Comparison of ENCODE assay signal across 9 cellular contexts in the genomic region with DNA sequence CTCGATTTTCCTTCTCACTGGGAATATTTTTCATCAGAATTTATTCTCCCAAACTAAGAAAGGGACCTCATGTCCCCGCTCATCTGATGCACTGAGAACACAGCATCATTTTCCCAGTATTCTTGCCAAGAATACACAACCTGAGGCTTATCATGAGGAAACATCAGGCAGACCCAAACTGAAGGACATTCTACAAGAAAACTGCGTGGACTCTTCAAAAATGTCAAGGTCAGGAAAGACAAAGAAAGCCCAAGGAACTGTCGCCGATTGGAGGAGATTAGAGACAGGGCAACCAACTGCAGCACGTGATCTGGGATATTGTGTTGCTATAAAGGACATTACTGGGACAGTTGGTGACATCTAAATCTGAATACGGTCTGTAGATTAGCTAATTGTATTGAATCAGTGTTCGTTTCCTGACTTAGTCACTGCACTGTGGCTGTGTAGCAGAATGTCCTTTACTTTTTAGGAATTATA.
A peak's percentile ranks its signal among the peaks of the same experiment; 100 is the strongest.
DNase-seq lines count a peak whose midpoint lies in the region; ATAC-seq and TF ChIP-seq lines count a peak whose summit lies in the region.
"Had no signal": no experiment of that assay in that cellular context is flagged by ENCODE, and none has a peak within 500 bp of the region (broad histone marks: within the 10 kb centered on the region; RNA-seq: fewer than 3 reads in every experiment).

No MANE protein-coding gene starts in this region.

- no peak for ATAC-seq in GM19328 (IDR thresholded peaks at IDR 0.05; ENCODE audit: unreplicated experiment)

- H3K9me3 ChIP-seq in hepatocyte (ENCODE audit: low read depth) (no peaks in the 10 kb centered on the region), sigmoid colon (peaks cover 0 to 1% (median 0%) of the 10 kb centered on the region in 4 donors)

- H3K4me1 Mint-ChIP-seq in activated T-helper 1 cell treated with anti-CD3 and anti-CD28 coated beads, Interleukin-12 subunit alpha, Interleukin-12 subunit beta, Interleukin-2, Interleukin-4 antibody, amounts not matched to agents 30 ng/mL and 10 ng/mL and 1 ng/mL, durations not matched to agents 14 hours and 24 hours and 36 hours (ENCODE audit: low read depth) = peaks cover 29% of the 10 kb centered on the region

- H3K36me3 ChIP-seq in hepatocyte (replicated peaks; ENCODE audit: insufficient read depth, low read depth) = no peaks in the 10 kb centered on the region
- H3K36me3 ChIP-seq in sigmoid colon = no peaks in the 10 kb centered on the region

- H3K27ac Mint-ChIP-seq in activated T-helper 1 cell treated with anti-CD3 and anti-CD28 coated beads, Interleukin-12 subunit alpha, Interleukin-12 subunit beta, Interleukin-2, Interleukin-4 antibody, amounts not matched to agents 30 ng/mL and 10 ng/mL and 1 ng/mL, durations not matched to agents 14 hours and 24 hours and 36 hours = peak overlapping the region; percentile 80
- H3K27ac Mint-ChIP-seq: activated CD4-positive, alpha-beta memory T cell treated with anti-CD3 and anti-CD28 coated beads for 36 hours had no signal

- TF ChIP-seq POLR2A in sigmoid colon (IDR thresholded peaks at IDR 0.05) = no peak

- DNase-seq in CD1c-positive myeloid dendritic cell (ENCODE audit: extremely low spot score) (peak; percentile 44), hepatocyte (ENCODE audit: low spot score) (no peak), sigmoid colon (peak; percentile 47), NCI-H2171 (lab: John Stamatoyannopoulos, UW) (no peak), kidney glomerular epithelial cell (lab: John Stamatoyannopoulos, UW) (no peak)
- no peak for DNase-seq in activated T-helper 1 cell treated with anti-CD3 and anti-CD28 coated beads, Interleukin-12 subunit alpha, Interleukin-12 subunit beta, Interleukin-2, Interleukin-4 antibody, amounts not matched to agents 30 ng/mL and 10 ng/mL and 1 ng/mL, durations not matched to agents 14 hours and 24 hours and 36 hours (ENCODE audit: low spot score)
- no peak for DNase-seq in activated CD4-positive, alpha-beta T cell treated with anti-CD3 and anti-CD28 coated beads, Interleukin-2, amount 50 U/mL, for 4 hours

- H3K9me2 ChIP-seq in hepatocyte (replicated peaks; ENCODE audit: insufficient read depth) = no peaks in the 10 kb centered on the region

- no peaks in the 10 kb centered on the region for H4K20me1 ChIP-seq in hepatocyte (ENCODE audit: insufficient read depth, poor library complexity, severe bottlenecking)

- no peaks in the 10 kb centered on the region for H3K79me2 ChIP-seq in hepatocyte

- H3K36me3 Mint-ChIP-seq in activated T-helper 1 cell treated with anti-CD3 and anti-CD28 coated beads, Interleukin-12 subunit alpha, Interleukin-12 subunit beta, Interleukin-2, Interleukin-4 antibody, amounts not matched to agents 30 ng/mL and 10 ng/mL and 1 ng/mL, durations not matched to agents 14 hours and 24 hours and 36 hours (ENCODE audit: low read depth) = no peaks in the 10 kb centered on the region
- H3K36me3 Mint-ChIP-seq: activated CD4-positive, alpha-beta memory T cell treated with anti-CD3 and anti-CD28 coated beads for 36 hours had no signal

- peak in 1 of 4 donors; percentile 38 for TF ChIP-seq EP300 in sigmoid colon (IDR thresholded peaks at IDR 0.05)

- intact Hi-C loops in activated T-helper 1 cell treated with anti-CD3 and anti-CD28 coated beads, Interleukin-12 subunit alpha, Interleukin-12 subunit beta, Interleukin-2, Interleukin-4 antibody, amounts not matched to agents 30 ng/mL and 10 ng/mL and 1 ng/mL, durations not matched to agents 14 hours and 24 hours and 36 hours (cut with micrococcal nuclease) = loop anchor here (2.0 to 5.0 kb wide), 5 partner anchors 63 to 391 kb away; a partner anchor contains a TSS
- intact Hi-C loops in sigmoid colon (cut with DNase I) = loop anchor here (5.0 kb wide), 1 partner anchor 89 kb away; no protein-coding TSS in a partner anchor

- H3K27me3 ChIP-seq in hepatocyte (no peaks in the 10 kb centered on the region), sigmoid colon (no peaks in the 10 kb centered on the region)

- peaks cover 31% of the 10 kb centered on the region for H3K27me3 Mint-ChIP-seq in activated T-helper 1 cell treated with anti-CD3 and anti-CD28 coated beads, Interleukin-12 subunit alpha, Interleukin-12 subunit beta, Interleukin-2, Interleukin-4 antibody, amounts not matched to agents 30 ng/mL and 10 ng/mL and 1 ng/mL, durations not matched to agents 14 hours and 24 hours and 36 hours (ENCODE audit: insufficient read depth)

- 37% methylated on average over 8 of the region's 8 CpGs for WGBS in hepatocyte (ENCODE audit: low lambda C conversion rate, missing lambda C conversion rate)
- WGBS in sigmoid colon, 2 donors = 45 to 47% methylated on average over 8 of the region's 8 CpGs

- H3K4me3 Mint-ChIP-seq in activated T-helper 1 cell treated with anti-CD3 and anti-CD28 coated beads, Interleukin-12 subunit alpha, Interleukin-12 subunit beta, Interleukin-2, Interleukin-4 antibody, amounts not matched to agents 30 ng/mL and 10 ng/mL and 1 ng/mL, durations not matched to agents 14 hours and 24 hours and 36 hours = peak overlapping the region; percentile 70

- H3K4me1 ChIP-seq in hepatocyte (ENCODE audit: insufficient read depth) = peaks cover 23% of the 10 kb centered on the region
- H3K4me1 ChIP-seq in sigmoid colon = peaks cover 0 to 30% (median 21%) of the 10 kb centered on the region in 4 donors

- H3K4me3 ChIP-seq in hepatocyte (no peak overlapping the region), sigmoid colon (peak overlapping the region in 3 of 4 donors; percentile 39 to 49 (median 45))

- peak overlapping the region; percentile 80 for H3K27ac ChIP-seq in hepatocyte
- H3K27ac ChIP-seq in sigmoid colon = peak overlapping the region; percentile 77 to 84 (median 78)

- no peaks in the 10 kb centered on the region for H3K9me3 Mint-ChIP-seq in activated T-helper 1 cell treated with anti-CD3 and anti-CD28 coated beads, Interleukin-12 subunit alpha, Interleukin-12 subunit beta, Interleukin-2, Interleukin-4 antibody, amounts not matched to agents 30 ng/mL and 10 ng/mL and 1 ng/mL, durations not matched to agents 14 hours and 24 hours and 36 hours
- H3K9me3 Mint-ChIP-seq: activated CD4-positive, alpha-beta memory T cell treated with anti-CD3 and anti-CD28 coated beads for 36 hours had no signal

- peak overlapping the region; percentile 48 for H2AFZ ChIP-seq in hepatocyte

- no peak for TF ChIP-seq CTCF in hepatocyte (IDR thresholded peaks at IDR 0.05; ENCODE audit: poor library complexity)
- no peak for TF ChIP-seq CTCF in sigmoid colon (IDR thresholded peaks at IDR 0.05)

- H3K4me2 ChIP-seq in hepatocyte = peak overlapping the region; percentile 36

Comparison
In these comparisons a context has a peak if more than half of its experiments do, and no peak if none do; other contexts are left out.
1. DNase-seq: peak in CD1c-positive myeloid dendritic cell (single experiment) and sigmoid colon (single experiment); none in activated T-helper 1 cell treated with anti-CD3 and anti-CD28 coated beads, Interleukin-12 subunit alpha, Interleukin-12 subunit beta, Interleukin-2, Interleukin-4 antibody, amounts not matched to agents 30 ng/mL and 10 ng/mL and 1 ng/mL, durations not matched to agents 14 hours and 24 hours and 36 hours (single experiment), hepatocyte (single experiment), NCI-H2171 (single experiment), kidney glomerular epithelial cell (single experiment) and activated CD4-positive, alpha-beta T cell treated with anti-CD3 and anti-CD28 coated beads, Interleukin-2, amount 50 U/mL, for 4 hours (0 of 2).